ENCODE assay signal across 8 cellular contexts in the genomic region with DNA sequence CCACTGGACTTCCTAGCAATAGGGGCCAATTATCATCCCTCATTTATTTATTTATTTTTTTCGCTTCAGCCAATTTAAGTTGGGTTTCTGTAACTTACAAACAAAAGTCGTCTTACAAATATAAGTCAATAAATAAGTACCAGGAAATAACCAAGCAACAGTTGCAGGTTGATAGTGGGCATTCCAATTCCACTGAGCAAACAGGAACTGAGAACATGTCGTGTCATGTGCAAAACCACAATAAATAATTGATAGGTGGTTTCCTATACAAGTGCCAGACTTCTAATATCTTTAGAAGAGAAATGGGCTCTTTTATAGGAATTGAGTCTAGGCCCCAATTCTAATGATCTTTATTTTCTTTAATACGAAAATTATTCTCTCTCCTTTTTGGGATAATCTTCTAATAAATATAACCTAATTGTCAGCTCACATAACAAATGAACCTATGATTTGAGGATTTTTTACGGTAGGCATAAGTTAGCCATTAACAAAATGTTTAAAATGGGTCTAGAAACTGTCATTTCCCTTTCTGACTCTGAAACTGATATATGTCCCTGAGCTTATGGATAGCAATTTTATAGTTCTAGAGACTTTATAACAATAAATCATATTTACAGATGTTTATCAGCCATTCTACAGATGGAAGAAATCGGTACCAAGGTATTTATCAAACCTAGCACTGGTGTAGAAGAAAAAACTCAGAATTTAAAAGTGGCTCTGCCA.
DNase-seq lines count a peak whose midpoint lies in the region; ATAC-seq and TF ChIP-seq lines count a peak whose summit lies in the region.

No MANE protein-coding gene starts in this region.

- WGBS in body of pancreas, 2 donors, result 34 to 39% methylated on average over 6 of the region's 6 CpGs
- WGBS in heart left ventricle, 4 donors, result 86 to 91% (median 89%) methylated on average over 6 of the region's 6 CpGs

- peaks cover 0 to 1% (median 0%) of the 10 kb centered on the region in 5 donors for H3K9me3 Mint-ChIP-seq in CD8-positive, alpha-beta memory T cell
- no peaks in the 10 kb centered on the region for H3K9me3 Mint-ChIP-seq in endothelial cell (ENCODE audit: unreplicated experiment)

- peaks cover 13% of the 10 kb centered on the region for H3K36me3 ChIP-seq in CD8-positive, alpha-beta memory T cell (ENCODE audit: insufficient read depth, low read length)
- H3K36me3 ChIP-seq in body of pancreas (replicated peaks in 1 of 2; ENCODE audit: insufficient read depth in 1 of 2, low read depth in 2 of 2), result peaks cover 0 to 7% of the 10 kb centered on the region in 2 donors
- peaks cover 0 to 30% (median 18%) of the 10 kb centered on the region in 9 donors for H3K36me3 ChIP-seq in heart left ventricle

- H3K27me3 ChIP-seq in CD8-positive, alpha-beta memory T cell (ENCODE audit: insufficient read depth, low read length, poor library complexity, severe bottlenecking), result no peaks in the 10 kb centered on the region
- no peaks in the 10 kb centered on the region for H3K27me3 ChIP-seq in body of pancreas
- H3K27me3 ChIP-seq in heart left ventricle, result no peaks in the 10 kb centered on the region

- no peak overlapping the region for H3K4me3 ChIP-seq in CD8-positive, alpha-beta memory T cell (ENCODE audit: low read length)
- H3K4me3 ChIP-seq in body of pancreas, result no peak overlapping the region
- no peak overlapping the region for H3K4me3 ChIP-seq in heart left ventricle

- peaks cover 20 to 58% (median 31%) of the 10 kb centered on the region in 3 donors for H3K36me3 Mint-ChIP-seq in CD8-positive, alpha-beta memory T cell
- H3K36me3 Mint-ChIP-seq in endothelial cell (ENCODE audit: low read depth, unreplicated experiment), result peaks cover 18% of the 10 kb centered on the region

- no peak overlapping the region for H3K27ac ChIP-seq in CD8-positive, alpha-beta memory T cell (ENCODE audit: low read depth, low read length)
- peak overlapping the region; percentile 4 to 67 (median 62) for H3K27ac ChIP-seq in body of pancreas
- peak overlapping the region in 2 of 12 donors; percentile 14 to 19 for H3K27ac ChIP-seq in heart left ventricle

- POLR2A ChIA-PET in CD8-positive, alpha-beta memory T cell (lab: Charles Lee), result interaction anchor here (0.6 kb wide), 1 partner anchor 31 kb away, joined by 4 read pairs; no protein-coding TSS in a partner anchor

- H3K9me3 ChIP-seq in CD8-positive, alpha-beta memory T cell (ENCODE audit: low read length), result no peaks in the 10 kb centered on the region
- H3K9me3 ChIP-seq in body of pancreas (no peaks in the 10 kb centered on the region), heart left ventricle (peaks cover 0 to 6% (median 0%) of the 10 kb centered on the region in 12 donors)

- peaks cover 65% of the 10 kb centered on the region for H3K4me1 ChIP-seq in CD8-positive, alpha-beta memory T cell (ENCODE audit: insufficient read depth, low read length)
- peaks cover 58% of the 10 kb centered on the region for H3K4me1 ChIP-seq in body of pancreas
- H3K4me1 ChIP-seq in heart left ventricle, result peaks cover 0 to 62% (median 34%) of the 10 kb centered on the region in 12 donors

- TF ChIP-seq CTCF in body of pancreas (IDR thresholded peaks at IDR 0.05) (no peak), heart left ventricle (IDR thresholded peaks at IDR 0.05) (no peak), endothelial cell (IDR thresholded peaks at IDR 0.05; ENCODE audit: unreplicated experiment) (no peak)

- no peaks in the 10 kb centered on the region for H3K27me3 Mint-ChIP-seq in CD8-positive, alpha-beta memory T cell
- H3K27me3 Mint-ChIP-seq in endothelial cell (ENCODE audit: unreplicated experiment), result no peaks in the 10 kb centered on the region

- intact Hi-C loops in body of pancreas (cut with DNase I), result no loop called here
- intact Hi-C loops in heart left ventricle (cut with DNase I), result no loop called here
- intact Hi-C loops in left colon (cut with DNase I, micrococcal nuclease), result no loop called here

- DNase-seq in CD8-positive, alpha-beta memory T cell, result no peak
- peak in 3 of 4 donors; percentile 24 to 53 (median 34) for DNase-seq in body of pancreas
- DNase-seq in heart left ventricle, result no peak
- no peak for DNase-seq in 8988T
- no peak for DNase-seq in endothelial cell (ENCODE audit: low spot score)
- no peak for DNase-seq in left colon

- TF ChIP-seq POLR2A in body of pancreas (IDR thresholded peaks at IDR 0.05), result no peak
- TF ChIP-seq POLR2A in heart left ventricle (IDR thresholded peaks at IDR 0.05), result no peak

- peaks cover 65 to 88% (median 87%) of the 10 kb centered on the region in 3 donors for H3K4me1 Mint-ChIP-seq in CD8-positive, alpha-beta memory T cell
- H3K4me1 Mint-ChIP-seq in endothelial cell (ENCODE audit: unreplicated experiment), result peaks cover 15% of the 10 kb centered on the region

- H3K27ac Mint-ChIP-seq in CD8-positive, alpha-beta memory T cell, result peak overlapping the region; percentile 3 to 95 (median 90)
- H3K27ac Mint-ChIP-seq in endothelial cell (ENCODE audit: unreplicated experiment), result no peak overlapping the region

- H3K4me3 Mint-ChIP-seq in CD8-positive, alpha-beta memory T cell, result peak overlapping the region in 3 of 7 donors; percentile 32 to 59 (median 36)
- H3K4me3 Mint-ChIP-seq in endothelial cell (ENCODE audit: unreplicated experiment), result no peak overlapping the region

- peak; percentile 83 for ATAC-seq in GM21423 (IDR thresholded peaks at IDR 0.05; ENCODE audit: unreplicated experiment)
- peak; percentile 55 for ATAC-seq in HG03565 (IDR thresholded peaks at IDR 0.05; ENCODE audit: unreplicated experiment)
- ATAC-seq in body of pancreas, result peak; percentile 82
- ATAC-seq in heart left ventricle, result no peak
- ATAC-seq in left colon, result no peak

- CTCF ChIA-PET in CD8-positive, alpha-beta memory T cell (lab: Charles Lee), result interaction anchor here (1.2 kb wide), 1 partner anchor 500 kb away, joined by 3 read pairs; no protein-coding TSS in a partner anchor

Comparison
In these comparisons a context has a peak if more than half of its experiments do, and no peak if none do; other contexts are left out.
1. DNase-seq: peak in body of pancreas (3 of 4); none in CD8-positive, alpha-beta memory T cell (0 of 5), heart left ventricle (0 of 5), 8988T (single experiment), endothelial cell (single experiment) and left colon (0 of 2).
2. ATAC-seq: peak in GM21423 (single experiment), HG03565 (single experiment) and body of pancreas (single experiment); none in heart left ventricle (0 of 4) and left colon (single experiment).